Comparison of ENCODE assay signal across 1 cellular context in the genomic region with DNA sequence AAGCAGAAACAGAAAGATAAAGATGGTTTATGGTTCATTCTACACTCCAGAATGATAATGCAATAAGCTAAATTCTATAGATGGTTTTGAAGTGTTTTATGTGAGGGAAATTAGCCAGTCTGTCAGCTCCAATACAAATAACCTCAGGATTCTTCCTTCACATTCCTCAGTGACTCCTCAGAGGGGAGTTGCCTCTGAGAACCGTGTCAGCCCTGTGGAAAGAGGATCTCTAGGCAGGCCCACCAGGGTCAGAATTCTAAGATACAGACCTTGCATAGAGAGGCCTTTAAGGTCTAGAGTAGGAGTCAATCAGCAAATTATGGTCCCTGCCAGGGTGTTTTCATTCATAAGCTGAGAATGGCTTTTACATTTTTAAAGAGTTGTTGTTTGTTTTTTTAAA.
TF ChIP-seq lines count a peak whose summit lies in the region.

No MANE protein-coding gene starts in this region.

TF ChIP-seq in GM23338, 12 proteins besides CTCF, POLR2A, EP300 and RAD21 (continued from another document):
- no peak for TF ChIP-seq ZNF462 (CRISPR knock-in tag; IDR thresholded peaks at IDR 0.05)
- TF ChIP-seq, protein P1, sequence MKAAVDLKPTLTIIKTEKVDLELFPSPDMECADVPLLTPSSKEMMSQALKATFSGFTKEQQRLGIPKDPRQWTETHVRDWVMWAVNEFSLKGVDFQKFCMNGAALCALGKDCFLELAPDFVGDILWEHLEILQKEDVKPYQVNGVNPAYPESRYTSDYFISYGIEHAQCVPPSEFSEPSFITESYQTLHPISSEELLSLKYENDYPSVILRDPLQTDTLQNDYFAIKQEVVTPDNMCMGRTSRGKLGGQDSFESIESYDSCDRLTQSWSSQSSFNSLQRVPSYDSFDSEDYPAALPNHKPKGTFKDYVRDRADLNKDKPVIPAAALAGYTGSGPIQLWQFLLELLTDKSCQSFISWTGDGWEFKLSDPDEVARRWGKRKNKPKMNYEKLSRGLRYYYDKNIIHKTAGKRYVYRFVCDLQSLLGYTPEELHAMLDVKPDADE (IDR thresholded peaks at IDR 0.05): no peak
- TF ChIP-seq EZH2phosphoT487 (IDR thresholded peaks at IDR 0.05; ENCODE audit: unreplicated experiment): no peak
- no peak for TF ChIP-seq EZH2 (IDR thresholded peaks at IDR 0.05; ENCODE audit: low read depth, unreplicated experiment)
- no peak for TF ChIP-seq POLR2AphosphoS5 (IDR thresholded peaks at IDR 0.05; ENCODE audit: low read depth)
- no peak for TF ChIP-seq STAT1 (IDR thresholded peaks at IDR 0.05; ENCODE audit: unreplicated experiment)
